Comparison of ENCODE assay signal across 17 cellular contexts in the genomic region with DNA sequence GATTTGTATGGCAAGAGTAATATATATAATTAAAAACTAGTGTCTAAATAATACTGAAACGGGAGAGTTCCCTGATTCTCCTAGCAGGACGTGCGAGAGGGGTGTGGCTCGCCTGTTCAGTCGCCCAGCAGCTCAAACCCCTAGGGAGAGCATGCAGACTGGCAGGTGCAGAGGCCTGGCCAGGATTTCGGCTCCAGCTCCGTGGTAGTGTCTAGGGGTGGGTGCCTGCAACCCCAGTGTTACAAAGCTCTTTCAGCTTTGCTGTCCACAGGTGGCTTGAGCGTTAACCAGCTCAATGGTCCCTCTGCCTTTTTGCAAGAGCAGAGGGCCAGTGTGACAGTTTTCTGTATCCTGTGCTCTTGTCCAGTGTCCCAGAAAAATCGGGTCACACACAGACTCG.
"Had no signal": no experiment of that assay in that cellular context is flagged by ENCODE, and none has a peak within 500 bp of the region (broad histone marks: within the 10 kb centered on the region; RNA-seq: fewer than 3 reads in every experiment).

No MANE protein-coding gene starts in this region.

- DNase-seq: activated CD4-positive, alpha-beta T cell treated with anti-CD3 and anti-CD28 coated beads for 4 hours; activated CD8-positive, alpha-beta memory T cell treated with anti-CD3 and anti-CD28 coated beads, Interleukin-2, amount 50 U/mL, for 4 hours; activated CD8-positive, alpha-beta T cell treated with anti-CD3 and anti-CD28 coated beads for 36 hours; activated gamma-delta T cell treated with Interleukin-2 at 50 U/mL for 16 hours; activated naive CD4-positive, alpha-beta T cell treated with anti-CD3 and anti-CD28 coated beads, Interleukin-2, amount 10 ng/mL, durations not matched to agents 7 days and 5 days; activated naive CD8-positive, alpha-beta T cell treated with anti-CD3 and anti-CD28 coated beads for 36 hours; activated T-cell treated with anti-CD3 and anti-CD28 coated beads, Interleukin-2, amount 50 U/mL, for 72 hours; brain microvascular endothelial cell; NCI-H1048; NCI-H187; NCI-H2081; NCI-H510A; NCI-H526 treated with DMSO at 0.1 percent for 48 hours; NK-92 treated with Interleukin-12 subunit alpha and Interleukin-12 subunit beta, amount 100 ng/mL, for 24 hours; OCI-M1; SHP77 treated with DMSO at 0.1 percent for 48 hours had no signal

- ATAC-seq: activated CD4-positive, CD25-positive, alpha-beta regulatory T cell treated with anti-CD3 and anti-CD28 coated beads, Interleukin-2, amount 50 U/mL, for 24 hours had no signal
